In the genomic region with DNA sequence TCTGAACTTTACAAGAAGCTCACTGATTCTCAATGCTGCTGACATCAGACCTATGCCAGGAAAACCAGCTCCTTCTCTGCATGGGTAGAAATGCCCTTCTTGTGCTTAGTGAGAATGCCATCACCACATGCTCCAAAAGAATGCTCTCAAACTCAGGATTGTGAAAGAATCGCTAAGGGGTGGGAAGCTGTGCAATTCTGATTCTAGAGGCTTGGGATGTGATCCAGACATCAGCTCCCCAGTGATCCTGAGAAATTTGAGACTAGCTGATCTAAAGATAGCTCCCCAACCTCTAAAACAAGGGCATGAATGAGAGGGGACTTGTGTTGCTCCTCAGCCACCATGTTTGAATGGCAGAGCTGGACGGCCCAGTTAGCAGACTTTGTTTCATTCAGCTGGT, we compare ENCODE assay signal across 17 cellular contexts.
DNase-seq lines count a peak whose midpoint lies in the region; ATAC-seq and TF ChIP-seq lines count a peak whose summit lies in the region.
"Had no signal": no experiment of that assay in that cellular context is flagged by ENCODE, and none has a peak within 500 bp of the region (broad histone marks: within the 10 kb centered on the region; RNA-seq: fewer than 3 reads in every experiment).

No MANE protein-coding gene starts in this region.

- H3K27ac ChIP-seq in GM23248 (peak overlapping the region; percentile 85), thoracic aorta (peak overlapping the region; percentile 22 to 40)
- H3K27ac ChIP-seq: PC-9, sigmoid colon, stomach had no signal

- 0 out of 2 replicates have a peak overlapping the region, but pooled peaks have one; percentile 5 for H2AFZ ChIP-seq in GM23248
- H2AFZ ChIP-seq: PC-9 had no signal

- TF ChIP-seq CTCF in thoracic aorta (IDR thresholded peaks at IDR 0.05) = no peak

- peak overlapping the region; percentile 52 for H3K4me2 ChIP-seq in GM23248 (ENCODE audit: unreplicated experiment)
- H3K4me2 ChIP-seq: PC-9 had no signal

- peaks cover 68% of the 10 kb centered on the region for H3K79me2 ChIP-seq in GM23248 (ENCODE audit: insufficient read depth)

- H3K9me3 ChIP-seq in GM23248 (ENCODE audit: low read depth) = no peaks in the 10 kb centered on the region
- H3K9me3 ChIP-seq in thoracic aorta = no peaks in the 10 kb centered on the region
- H3K9me3 ChIP-seq: sigmoid colon had no signal

- H3K36me3 ChIP-seq in GM23248 (ENCODE audit: low read depth) (no peaks in the 10 kb centered on the region), thoracic aorta (no peaks in the 10 kb centered on the region)
- H3K36me3 ChIP-seq: sigmoid colon, stomach had no signal

- H3K9ac ChIP-seq in GM23248 = peak overlapping the region; percentile 51

- H3K27me3 ChIP-seq in GM23248 (replicated peaks; ENCODE audit: insufficient read depth) = no peaks in the 10 kb centered on the region
- no peaks in the 10 kb centered on the region for H3K27me3 ChIP-seq in thoracic aorta (replicated peaks; ENCODE audit: insufficient read depth)
- H3K27me3 ChIP-seq: sigmoid colon, stomach had no signal

- H4K20me1 ChIP-seq in GM23248 (ENCODE audit: insufficient read depth) = no peaks in the 10 kb centered on the region

- WGBS in GM23248 (ENCODE audit: low coverage in 1 of 2, low lambda C conversion rate in 2 of 2, missing lambda C conversion rate in 2 of 2), 2 experiments = 3 to 4% methylated on average over 2 of the region's 2 CpGs

- no peaks in the 10 kb centered on the region for H3K9me2 ChIP-seq in GM23248 (ENCODE audit: insufficient read depth)

- H3K4me1 ChIP-seq in GM23248 (ENCODE audit: insufficient read depth) (peaks cover 38% of the 10 kb centered on the region), thoracic aorta (ENCODE audit: control insufficient read depth in 1 of 2, low read depth in 2 of 2) (peaks cover 6 to 22% of the 10 kb centered on the region in 2 donors)
- H3K4me1 ChIP-seq: sigmoid colon, stomach had no signal

- no peak for ATAC-seq in thoracic aorta (ENCODE audit: insufficient number of reproducible peaks, low FRiP score, low read depth)
- ATAC-seq: activated naive CD8-positive, alpha-beta T cell treated with anti-CD3 and anti-CD28 coated beads, Interleukin-2, amount 50 U/mL, for 24 hours; left colon; natural killer cell had no signal

- peaks cover 43% of the 10 kb centered on the region for H3F3A ChIP-seq in GM23248 (ENCODE audit: insufficient read depth)

- DNase-seq in GM23248 (peak; percentile 85), astrocyte of the hippocampus (ENCODE audit: low read depth, low spot score) (peak; percentile 71), iris pigment epithelial cell (ENCODE audit: low read depth) (peak; percentile 84), thoracic aorta (ENCODE audit: low spot score) (no peak), kidney tubule cell (ENCODE audit: low spot score) (no peak), SHP77 (lab: John Stamatoyannopoulos, UW) (no peak)
- DNase-seq in stimulated activated CD4-positive, alpha-beta T cell treated with anti-CD3 and anti-CD28 coated beads, Interleukin-1b, Interleukin-23, amount 100 ng/mL, for 48 hours = no peak
- DNase-seq: activated CD4-positive, CD25-positive, alpha-beta regulatory T cell treated with anti-CD3 and anti-CD28 coated beads, Interleukin-2, amount 50 U/mL, for 72 hours; activated naive CD8-positive, alpha-beta T cell treated with anti-CD3 and anti-CD28 coated beads, Interleukin-2, amount 50 U/mL, for 24 hours; Calu3; left colon; natural killer cell; NCI-H1105 treated with DMSO at 0.1 percent for 48 hours; PC-9; sigmoid colon; stomach; T-helper 1 cell had no signal

- in situ Hi-C loops in GM23248 (cut with MboI) = no loop called here

- 0 out of 2 replicates have a peak overlapping the region, but pooled peaks have one; percentile 2 for H3K4me3 ChIP-seq in GM23248
- H3K4me3 ChIP-seq in thoracic aorta = no peak overlapping the region
- H3K4me3 ChIP-seq: PC-9, sigmoid colon, stomach had no signal

Comparison
In these comparisons a context has a peak if more than half of its experiments do, and no peak if none do; other contexts are left out.
1. DNase-seq: peak in GM23248 (single experiment), astrocyte of the hippocampus (single experiment) and iris pigment epithelial cell (single experiment); none in thoracic aorta (single experiment), kidney tubule cell (single experiment), stimulated activated CD4-positive, alpha-beta T cell treated with anti-CD3 and anti-CD28 coated beads, Interleukin-1b, Interleukin-23, amount 100 ng/mL, for 48 hours (single experiment) and SHP77 (0 of 2).